ENCODE assay signal across 8 cellular contexts in genomic region chr16:57091990-57092785, GRCh38. TPM values are rescaled to one million over a fixed set of nuclear protein-coding genes. Genes with fewer than 3 reads are reported as not detected.
DNase-seq lines count a peak whose midpoint lies in the region; ATAC-seq, FAIRE-seq and TF ChIP-seq lines count a peak whose summit lies in the region.

TSS of gene CPNE2 (plus strand) at chr16:57092583. CDS start at chr16:57110743, 18,160 bp downstream.

- H3K79me2 ChIP-seq in OCI-LY1 (ENCODE audit: insufficient read depth, low read length), result no peaks in the 10 kb centered on the region

- peaks cover 36% of the 10 kb centered on the region for H3K4me1 ChIP-seq in OCI-LY1 (ENCODE audit: insufficient read depth, low read length, severe bottlenecking)
- peaks cover 0 to 25% of the 10 kb centered on the region in 2 donors for H3K4me1 ChIP-seq in right atrium auricular region
- peaks cover 0 to 8% (median 0%) of the 10 kb centered on the region in 3 donors for H3K4me1 ChIP-seq in pancreas

- no peaks in the 10 kb centered on the region for H3F3A ChIP-seq in OCI-LY1 (ENCODE audit: insufficient read depth, low read length)

- H2AFZ ChIP-seq in OCI-LY1 (ENCODE audit: low read length), result no peak within 1 kb of the TSS

- H3K27me3 ChIP-seq in OCI-LY1 (ENCODE audit: insufficient read depth, low read length) (no peaks in the 10 kb centered on the region; the same call in 1 of the 2 replicates), right atrium auricular region (no peaks in the 10 kb centered on the region), pancreas (no peaks in the 10 kb centered on the region)

- H4K20me1 ChIP-seq in OCI-LY1 (ENCODE audit: insufficient read depth, low read length), result no peaks in the 10 kb centered on the region

- peak within 1 kb of the TSS; percentile 66 for H3K4me3 ChIP-seq in OCI-LY1 (ENCODE audit: low read depth, low read length, poor library complexity, severe bottlenecking)
- peak within 1 kb of the TSS; percentile 78 to 81 for H3K4me3 ChIP-seq in right atrium auricular region
- peak within 1 kb of the TSS; percentile 57 to 89 (median 79) for H3K4me3 ChIP-seq in pancreas

- H3K9ac ChIP-seq in OCI-LY1 (ENCODE audit: low read length), result peak within 1 kb of the TSS; percentile 63

- peak within 1 kb of the TSS; percentile 91 for H3K4me2 ChIP-seq in OCI-LY1 (ENCODE audit: low read length)

- H3K9me3 ChIP-seq in OCI-LY1 (ENCODE audit: low read length) (no peaks in the 10 kb centered on the region), right atrium auricular region (no peaks in the 10 kb centered on the region), pancreas (no peaks in the 10 kb centered on the region)

- peak; percentile 77 for DNase-seq in NCI-H1436 (lab: John Stamatoyannopoulos, UW)
- DNase-seq in NCI-H1436 treated with DMSO at 0.1 percent for 48 hours (lab: John Stamatoyannopoulos, UW), result no peak
- peak in 53 of 58 donors; percentile 10 to 83 (median 59) for DNase-seq in anterior cingulate cortex (lab: John Stamatoyannopoulos, UW)
- no peak for DNase-seq in right atrium auricular region (ENCODE audit: low spot score)
- DNase-seq in pancreas, result peak in 5 of 6 donors; percentile 60 to 85 (median 70)
- DNase-seq in NCI-H2029 (lab: John Stamatoyannopoulos, UW), result no peak

- H3K27ac ChIP-seq in OCI-LY1 (ENCODE audit: low read depth, low read length, poor library complexity, severe bottlenecking), result no peak within 1 kb of the TSS
- peak within 1 kb of the TSS; percentile 71 to 87 for H3K27ac ChIP-seq in right atrium auricular region
- H3K27ac ChIP-seq in pancreas, result peak within 1 kb of the TSS; percentile 22 to 65 (median 36)

- ATAC-seq in HG02623 (IDR thresholded peaks at IDR 0.05; ENCODE audit: unreplicated experiment), result peak; percentile 45
- ATAC-seq in pancreas, result peak; percentile 82 to 92 (median 84)

- intact Hi-C loops in pancreas (cut with DNase I), result loop anchor here in 1 of 3 donors (10.0 kb wide), 1 partner anchor 333 kb away; no protein-coding TSS in a partner anchor

- H3K9me2 ChIP-seq in OCI-LY1 (ENCODE audit: low read depth, low read length), result no peaks in the 10 kb centered on the region

- no peak for FAIRE-seq in pancreas (lab: Jason Lieb, UNC)

- no peaks in the 10 kb centered on the region; the same call in 1 of the 2 replicates for H3K36me3 ChIP-seq in OCI-LY1 (ENCODE audit: insufficient read depth, low read length)
- no peaks in the 10 kb centered on the region for H3K36me3 ChIP-seq in right atrium auricular region
- H3K36me3 ChIP-seq in pancreas, result no peaks in the 10 kb centered on the region

- WGBS in pancreas, 2 donors, result 0 to 1% methylated on average over 47 to 98 of the region's 99 CpGs

- TF ChIP-seq CTCF in OCI-LY1 (IDR thresholded peaks at IDR 0.05; ENCODE audit: low read length) (no peak), right atrium auricular region (IDR thresholded peaks at IDR 0.05) (no peak), pancreas (IDR thresholded peaks at IDR 0.05) (no peak)

RNA-seq across cellular contexts. Expression of gene CPNE2, which starts in this region (rescaled TPM):
- total RNA-seq in right atrium auricular region (10 to 100 TPM; 16.0 to 26.1 TPM), pancreas (10 to 100 TPM in 1 of 6 donors, 1 to 10 TPM in 5; 3.2 to 12.4 (median 4.3) TPM)
- polyA plus RNA-seq in pancreas, result 10 to 100 TPM; 14.8 to 17.1 TPM

Comparison
In these comparisons a context has a peak if more than half of its experiments do, and no peak if none do; other contexts are left out.
1. DNase-seq: peak in NCI-H1436 (single experiment), anterior cingulate cortex (53 of 58) and pancreas (5 of 6); none in NCI-H1436 treated with DMSO at 0.1 percent for 48 hours (single experiment), right atrium auricular region (single experiment) and NCI-H2029 (single experiment).
2. Peak in every context shown above with its lines, with median percentiles within 50 percentile points of each other: H3K4me3 ChIP-seq.